ENCODE assay signal across 9 cellular contexts in the genomic region with DNA sequence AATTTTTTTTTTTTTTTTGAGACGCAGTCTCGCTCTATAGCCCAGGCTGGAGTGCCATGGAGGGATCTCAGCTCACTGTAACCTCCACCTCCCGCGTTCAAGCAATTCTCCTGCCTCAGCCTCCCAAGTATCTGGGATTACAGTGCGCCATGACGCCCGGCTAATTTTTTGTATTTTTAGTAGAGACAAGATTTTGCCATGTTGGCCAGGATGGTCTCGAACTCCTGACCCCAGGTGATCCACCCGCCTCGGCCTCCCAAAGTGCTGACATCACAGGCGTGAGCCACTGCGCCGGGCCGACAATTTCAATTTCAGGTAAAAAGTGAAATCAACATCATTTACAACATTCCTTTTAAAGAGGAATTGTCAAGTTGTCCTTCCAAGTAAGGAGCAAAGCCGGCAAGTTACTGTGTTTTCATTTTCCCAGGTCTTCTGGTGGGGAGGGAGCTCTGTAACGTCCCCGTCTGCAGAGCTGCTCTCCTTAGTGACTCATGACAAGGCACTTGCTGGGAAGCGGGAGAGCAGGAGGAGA. TPM values are rescaled to one million over a fixed set of nuclear protein-coding genes. Genes with fewer than 3 reads are reported as not detected.
A peak's percentile ranks its signal among the peaks of the same experiment; 100 is the strongest.
DNase-seq lines count a peak whose midpoint lies in the region; ATAC-seq and TF ChIP-seq lines count a peak whose summit lies in the region.
"Had no signal": no experiment of that assay in that cellular context is flagged by ENCODE, and none has a peak within 500 bp of the region (broad histone marks: within the 10 kb centered on the region; RNA-seq: fewer than 3 reads in every experiment).

No MANE protein-coding gene starts in this region.

- H3K9ac ChIP-seq in fibroblast of lung (ENCODE audit: insufficient read depth, low read length), result peak overlapping the region; percentile 91

- H3K4me1 Mint-ChIP-seq in activated naive CD4-positive, alpha-beta T cell treated with anti-CD3 and anti-CD28 coated beads, Interleukin-2, amount 50 U/mL, for 24 hours, result peaks cover 18% of the 10 kb centered on the region

- no peaks in the 10 kb centered on the region for H4K20me1 ChIP-seq in fibroblast of lung (ENCODE audit: control insufficient read depth, extremely low read depth, insufficient read depth, low read length)

- TF ChIP-seq CTCF in fibroblast of lung (conservative IDR thresholded peaks at IDR 0.05 in 1 of 2, IDR thresholded peaks at IDR 0.05 in 1 of 2; ENCODE audit: low read depth in 1 of 2, low read length in 2 of 2) (no peak), prostate gland (IDR thresholded peaks at IDR 0.05) (no peak), GM13977 (IDR thresholded peaks at IDR 0.05; ENCODE audit: extremely low read depth, insufficient read depth, missing control alignments) (no peak)

- H3K4me1 ChIP-seq in SJSA1 (replicated peaks) (peaks cover 10% of the 10 kb centered on the region), fibroblast of lung (ENCODE audit: control insufficient read depth, extremely low read depth, insufficient read depth, low read length) (peaks cover 4% of the 10 kb centered on the region), prostate gland (replicated peaks) (peaks cover 5% of the 10 kb centered on the region)

- H3K36me3 ChIP-seq in SJSA1, result peaks cover 48% of the 10 kb centered on the region
- peaks cover 2% of the 10 kb centered on the region for H3K36me3 ChIP-seq in fibroblast of lung (ENCODE audit: control insufficient read depth, insufficient read depth, low read length)
- no peaks in the 10 kb centered on the region for H3K36me3 ChIP-seq in prostate gland

- H3K4me2 ChIP-seq in fibroblast of lung (ENCODE audit: extremely low read depth, insufficient read depth, low read length), result peak overlapping the region; percentile 85

- H3K4me3 Mint-ChIP-seq in activated naive CD4-positive, alpha-beta T cell treated with anti-CD3 and anti-CD28 coated beads, Interleukin-2, amount 50 U/mL, for 24 hours, result peak overlapping the region; percentile 99

- no peak for DNase-seq in activated naive CD4-positive, alpha-beta T cell (lab: John Stamatoyannopoulos, UW)
- DNase-seq in SJSA1 (ENCODE audit: low read depth in 1 of 2, low spot score in 2 of 2) (no peak), fibroblast of lung (ENCODE audit: low read depth in 2 of 2) (peak in 1 of 2 donors; percentile 67), prostate gland (ENCODE audit: low spot score) (no peak), GM13977 (ENCODE audit: low spot score) (no peak)
- DNase-seq in stimulated activated naive CD4-positive, alpha-beta T cell treated with Interleukin-2 at 50 U/mL for 16 hours (lab: John Stamatoyannopoulos, UW), result no peak

- no peaks in the 10 kb centered on the region for H3K27me3 ChIP-seq in SJSA1 (replicated peaks)
- H3K27me3 ChIP-seq in fibroblast of lung (ENCODE audit: control insufficient read depth, insufficient read depth, low read length), result no peaks in the 10 kb centered on the region
- no peaks in the 10 kb centered on the region for H3K27me3 ChIP-seq in prostate gland (replicated peaks; ENCODE audit: insufficient read depth)

- H3K27ac ChIP-seq in SJSA1 (peak overlapping the region; percentile 85), fibroblast of lung (ENCODE audit: insufficient read depth, low read length) (peak overlapping the region; percentile 95), prostate gland (peak overlapping the region; percentile 77 to 85)

- peaks cover 6% of the 10 kb centered on the region for H3K36me3 Mint-ChIP-seq in activated naive CD4-positive, alpha-beta T cell treated with anti-CD3 and anti-CD28 coated beads, Interleukin-2, amount 50 U/mL, for 24 hours

- no peaks in the 10 kb centered on the region for H3K27me3 Mint-ChIP-seq in activated naive CD4-positive, alpha-beta T cell treated with anti-CD3 and anti-CD28 coated beads, Interleukin-2, amount 50 U/mL, for 24 hours

- no peak overlapping the region for H2AFZ ChIP-seq in fibroblast of lung (ENCODE audit: low read length)

- intact Hi-C loops in prostate gland (cut with DNase I), result no loop called here

- H3K9me3 ChIP-seq in SJSA1 (replicated peaks) (no peaks in the 10 kb centered on the region), fibroblast of lung (ENCODE audit: control insufficient read depth, insufficient read depth, low read depth, low read length) (no peaks in the 10 kb centered on the region), prostate gland (no peaks in the 10 kb centered on the region)

- H3K4me3 ChIP-seq in SJSA1 (peak overlapping the region; percentile 94), fibroblast of lung (replicated peaks in 1 of 4; ENCODE audit: control extremely low read depth in 1 of 4, insufficient read depth in 1 of 4, low read depth in 3 of 4, low read length in 4 of 4) (peak overlapping the region; percentile 59 to 88 (median 81)), prostate gland (peak overlapping the region; percentile 85 to 90)

- no peak for ATAC-seq in GM19452 (IDR thresholded peaks at IDR 0.05; ENCODE audit: unreplicated experiment)

- 35% methylated on average over 18 of the region's 18 CpGs for WGBS in prostate gland

- in situ Hi-C loops in GM13977 (cut with MboI; ENCODE audit: low pct_unique_long_range_greater_than_20kb, low sequenced_read_pairs, unreplicated experiment), result no loop called here

- H3K27ac Mint-ChIP-seq in activated naive CD4-positive, alpha-beta T cell treated with anti-CD3 and anti-CD28 coated beads, Interleukin-2, amount 50 U/mL, for 24 hours, result peak overlapping the region; percentile 96

- no peaks in the 10 kb centered on the region for H3K9me3 Mint-ChIP-seq in activated naive CD4-positive, alpha-beta T cell treated with anti-CD3 and anti-CD28 coated beads, Interleukin-2, amount 50 U/mL, for 24 hours

- H3K79me2 ChIP-seq in fibroblast of lung (ENCODE audit: control insufficient read depth, insufficient read depth, low read length), result peaks cover 51% of the 10 kb centered on the region

- TF ChIP-seq POLR2A in prostate gland (IDR thresholded peaks at IDR 0.05), result no peak

RNA-seq across cellular contexts. Expression of a gene that starts 0.9 kb away (rescaled TPM):
- 72.7 and 111 TPM in 2 replicates for total RNA-seq in SJSA1 (2014; rRNA removed; shearing (Covaris generic))
- total RNA-seq in fibroblast of lung (49.8 and 51.0 TPM in 2 replicates), prostate gland (10 to 100 TPM; 40.1 to 84.8 TPM)
- polyA plus RNA-seq in fibroblast of lung, result 62.5 and 82.8 TPM in 2 replicates
- polyA plus RNA-seq in fibroblast of lung (2012), result 50.4 and 64.3 TPM in 2 replicates
- 243 and 414 TPM in 2 replicates for polyA minus RNA-seq in fibroblast of lung (ENCODE audit: low replicate concordance)

RNA-seq across cellular contexts. Expression of a gene that starts 1.0 kb away (rescaled TPM):
- 0.47 TPM in 1 of 2 replicates, not detected in the other for total RNA-seq in SJSA1 (2014; rRNA removed; shearing (Covaris generic))
- 1.0 and 3.0 TPM in 2 replicates for total RNA-seq in fibroblast of lung
- 0.94 and 1.3 TPM in 2 replicates for polyA plus RNA-seq in fibroblast of lung
- polyA plus RNA-seq in fibroblast of lung (2012), result 1.7 and 2.1 TPM in 2 replicates
- polyA minus RNA-seq in fibroblast of lung (ENCODE audit: low replicate concordance), result 0.56 and 0.63 TPM in 2 replicates
- total RNA-seq in prostate gland, result 1 to 10 TPM; 2.5 to 2.9 TPM

RNA-seq across cellular contexts. Expression of a gene that starts 20.3 kb away (rescaled TPM):
- not detected in 2 replicates for total RNA-seq in SJSA1 (2014; rRNA removed; shearing (Covaris generic))
- total RNA-seq in fibroblast of lung (0.17 TPM in 1 of 2 replicates, not detected in the other), prostate gland (not detected)
- 0.64 and 0.75 TPM in 2 replicates for polyA plus RNA-seq in fibroblast of lung
- 0.56 and 1.4 TPM in 2 replicates for polyA plus RNA-seq in fibroblast of lung (2012)
- polyA minus RNA-seq in fibroblast of lung (ENCODE audit: low replicate concordance), result 1.4 TPM in 1 of 2 replicates, not detected in the other
- total RNA-seq: myocyte had no signal

RNA-seq across cellular contexts. Expression of a gene that starts 30.4 kb away (rescaled TPM):
- 49.7 and 82.3 TPM in 2 replicates for total RNA-seq in SJSA1 (2014; rRNA removed; shearing (Covaris generic))
- total RNA-seq in fibroblast of lung (34.2 and 45.6 TPM in 2 replicates), prostate gland (10 to 100 TPM; 52.5 to 59.2 TPM)
- polyA plus RNA-seq in fibroblast of lung, result 8.8 and 11.6 TPM in 2 replicates
- 19.7 and 28.2 TPM in 2 replicates for polyA plus RNA-seq in fibroblast of lung (2012)
- polyA minus RNA-seq in fibroblast of lung (ENCODE audit: low replicate concordance), result 1.7 and 6.2 TPM in 2 replicates

RNA-seq across cellular contexts. Expression of a gene that starts 30.5 kb away (rescaled TPM):
- total RNA-seq in SJSA1 (2014; rRNA removed; shearing (Covaris generic)), result 41.2 and 48.5 TPM in 2 replicates
- total RNA-seq in fibroblast of lung, result 6.2 and 6.9 TPM in 2 replicates
- polyA plus RNA-seq in fibroblast of lung, result 9.8 and 13.3 TPM in 2 replicates
- polyA plus RNA-seq in fibroblast of lung (2012), result 16.9 and 28.1 TPM in 2 replicates
- polyA minus RNA-seq in fibroblast of lung (ENCODE audit: low replicate concordance), result 2.6 and 9.2 TPM in 2 replicates
- 10 to 100 TPM; 18.5 to 27.7 TPM for total RNA-seq in prostate gland
